ENCODE assay signal across 8 cellular contexts in genomic region chr11:65706303-65706763, GRCh38. TPM values are rescaled to one million over a fixed set of nuclear protein-coding genes. Genes with fewer than 3 reads are reported as not detected.
DNase-seq lines count a peak whose midpoint lies in the region; ATAC-seq and TF ChIP-seq lines count a peak whose summit lies in the region.
"Not testable (repeated sequence)": the region's sequence is repeated elsewhere in the genome, so short reads cannot be mapped to it uniquely, and the experiment has no call there.

No MANE protein-coding gene starts in this region.

- POLR2A ChIA-PET in HCT116 (lab: Charles Lee); WTC11 (lab: Charles Lee): not testable (repeated sequence)

- peak; percentile 61 for TF ChIP-seq RAD21 in HCT116 (IDR thresholded peaks at IDR 0.05; ENCODE audit: low read depth)

- H3K9me3 Mint-ChIP-seq in WTC11; activated naive CD8-positive, alpha-beta T cell treated with anti-CD3 and anti-CD28 coated beads, Interleukin-2, amount 50 U/mL, for 24 hours: not testable (repeated sequence)
- H3K9me3 Mint-ChIP-seq in nephron progenitor cell, result peaks cover 22% of the 10 kb centered on the region

- BruUV-seq in HCT116 (replicated peaks; lab: Mats Ljungman, UMichigan), result not testable (repeated sequence)

- TF ChIP-seq POLR2A in HCT116 (IDR thresholded peaks at IDR 0.05; ENCODE audit: borderline replicate concordance, extremely low read depth, insufficient read depth, insufficient read length), result not testable (repeated sequence)

- not testable (repeated sequence) for H3K79me2 ChIP-seq in HCT116 (ENCODE audit: insufficient read depth, low read length)

- RAD21 ChIA-PET in HCT116 (lab: Charles Lee; ENCODE audit: low non-redundant PET in 1 of 2, low total read pairs in 2 of 2, uncharacterized antibody in 2 of 2, unreplicated experiment in 2 of 2), result not testable (repeated sequence)

- not testable (repeated sequence) for H3K36me3 ChIP-seq in BE2C; HCT116 (ENCODE audit: control insufficient read depth in 1 of 2, insufficient read depth in 2 of 2, low read length in 2 of 2)

- DNase-seq in BE2C, result peak; percentile 77
- peak; percentile 22 for DNase-seq in HCT116 (ENCODE audit: low read depth, low spot score)
- peak; percentile 26 for DNase-seq in NCI-H510A treated with DMSO at 0.1 percent for 48 hours (lab: John Stamatoyannopoulos, UW)
- peak; percentile 87 for DNase-seq in WTC11 (ENCODE audit: low spot score)
- DNase-seq in activated naive CD8-positive, alpha-beta T cell treated with anti-CD3 and anti-CD28 coated beads, Interleukin-2, amount 50 U/mL, for 24 hours, result peak; percentile 80
- peak; percentile 41 for DNase-seq in globus pallidus (ENCODE audit: low spot score)
- DNase-seq in nephron progenitor cell, result peak; percentile 71
- DNase-seq in stimulated activated CD8-positive, alpha-beta memory T cell treated with anti-CD3 and anti-CD28 coated beads, Interleukin-12 subunit alpha, Interleukin-12 subunit beta, amount 100 ng/mL, for 24 hours (ENCODE audit: extremely low read depth), result peak; percentile 42

- not testable (repeated sequence) for H3K9ac ChIP-seq in HCT116 (ENCODE audit: low read length)

- not testable (repeated sequence) for H3K4me3 Mint-ChIP-seq in WTC11, nephron progenitor cell
- peak overlapping the region; percentile 29 for H3K4me3 Mint-ChIP-seq in activated naive CD8-positive, alpha-beta T cell treated with anti-CD3 and anti-CD28 coated beads, Interleukin-2, amount 50 U/mL, for 24 hours

- H3K27ac Mint-ChIP-seq in WTC11; activated naive CD8-positive, alpha-beta T cell treated with anti-CD3 and anti-CD28 coated beads, Interleukin-2, amount 50 U/mL, for 24 hours; nephron progenitor cell: not testable (repeated sequence)

- peaks cover 32% of the 10 kb centered on the region for H3K27me3 ChIP-seq in BE2C
- H3K27me3 ChIP-seq in HCT116 (ENCODE audit: insufficient read depth, low read length), result not testable (repeated sequence)

- H2AFZ ChIP-seq in HCT116 (ENCODE audit: low read depth, low read length, poor library complexity, severe bottlenecking), result not testable (repeated sequence)

- H3K9me3 ChIP-seq in BE2C; HCT116 (ENCODE audit: control insufficient read depth in 1 of 2, insufficient read depth in 1 of 2, low read depth in 1 of 2, low read length in 2 of 2): not testable (repeated sequence)

- H3K4me2 ChIP-seq in HCT116 (ENCODE audit: low read length), result peak overlapping the region; percentile 23; the same call in 1 of the 2 replicates

- peak; percentile 56 for ATAC-seq in HCT116
- ATAC-seq in WTC11; activated naive CD8-positive, alpha-beta T cell treated with anti-CD3 and anti-CD28 coated beads, Interleukin-2, amount 50 U/mL, for 24 hours: not testable (repeated sequence)

- H4K20me1 ChIP-seq in HCT116 (ENCODE audit: insufficient read depth), result not testable (repeated sequence)

- H3K36me3 Mint-ChIP-seq in WTC11; activated naive CD8-positive, alpha-beta T cell treated with anti-CD3 and anti-CD28 coated beads, Interleukin-2, amount 50 U/mL, for 24 hours (ENCODE audit: low read depth); nephron progenitor cell (ENCODE audit: low read depth): not testable (repeated sequence)

- H3K4me3 ChIP-seq in BE2C (ENCODE audit: low read depth, low read length); HCT116 (replicated peaks in 1 of 2; ENCODE audit: low read depth in 1 of 2, low read length in 2 of 2): not testable (repeated sequence)

- not testable (repeated sequence) for H3K9me2 ChIP-seq in HCT116 (ENCODE audit: insufficient read depth)

- peak; percentile 46 for TF ChIP-seq CTCF in BE2C (IDR thresholded peaks at IDR 0.05; ENCODE audit: low read depth, low read length)
- TF ChIP-seq CTCF in HCT116 (IDR thresholded peaks at IDR 0.05 in 2 of 3, conservative IDR thresholded peaks at IDR 0.05 in 1 of 3; ENCODE audit: borderline replicate concordance in 1 of 3, insufficient read depth in 1 of 3, low read depth in 2 of 3, low read length in 2 of 3), result peak; percentile 40 to 73 (median 46); a peak in 5 of 6 replicates
- TF ChIP-seq CTCF in WTC11 (IDR thresholded peaks at IDR 0.05), result peak; percentile 50; the same call in 1 of the 2 replicates
- TF ChIP-seq CTCF in nephron progenitor cell (IDR thresholded peaks at IDR 0.05), result peak; percentile 74

- not testable (repeated sequence) for H3K4me1 ChIP-seq in BE2C
- peaks cover 7 to 19% of the 10 kb centered on the region in 2 experiments; a peak in 3 of 4 replicates for H3K4me1 ChIP-seq in HCT116 (ENCODE audit: control insufficient read depth in 1 of 2, insufficient read depth in 2 of 2, low read length in 2 of 2)

- CTCF ChIA-PET in HCT116 (lab: Charles Lee) (interaction anchor here (0.7 to 2.0 kb wide), 5 partner anchors 14 to 282 kb away, joined by 3 to 9 read pairs (median 4); partner anchors contain the start of genes FIBP, RELA and RNASEH2C), WTC11 (lab: Charles Lee) (interaction anchor here (0.6 to 2.3 kb wide), 16 partner anchors 14 to 606 kb away, joined by 3 to 12 read pairs (median 4); partner anchors contain the start of genes FIBP, MUS81, RELA and RNASEH2C)

- not testable (repeated sequence) for H3K4me1 Mint-ChIP-seq in WTC11, nephron progenitor cell
- H3K4me1 Mint-ChIP-seq in activated naive CD8-positive, alpha-beta T cell treated with anti-CD3 and anti-CD28 coated beads, Interleukin-2, amount 50 U/mL, for 24 hours, result peaks cover 22% of the 10 kb centered on the region

- peaks cover 11% of the 10 kb centered on the region for H3K27me3 Mint-ChIP-seq in WTC11 (ENCODE audit: low read depth)
- H3K27me3 Mint-ChIP-seq in activated naive CD8-positive, alpha-beta T cell treated with anti-CD3 and anti-CD28 coated beads, Interleukin-2, amount 50 U/mL, for 24 hours, result not testable (repeated sequence)
- peaks cover 51% of the 10 kb centered on the region for H3K27me3 Mint-ChIP-seq in nephron progenitor cell (ENCODE audit: low read depth, poor library complexity)

- H3K27ac ChIP-seq in HCT116 (ENCODE audit: low read depth, low read length), result not testable (repeated sequence)

- intact Hi-C loops in HCT116 (cut with micrococcal nuclease), result loop anchor here (1.0 kb wide), 1 partner anchor 283 kb away; no protein-coding TSS in a partner anchor

RNA-seq across cellular contexts. Expression of gene KAT5, which starts 5.7 kb away (rescaled TPM):
- polyA plus RNA-seq in BE2C (2012; ENCODE audit: insufficient read depth, insufficient read length, low read depth), result 105 TPM
- 78.7 TPM for total RNA-seq in HCT116 (2021; ENCODE audit: unreplicated experiment)
- polyA plus RNA-seq in HCT116 (2012), result 65.0 and 76.8 TPM in 2 replicates
- total RNA-seq in WTC11 (2021), result 44.9 to 56.6 TPM (median 46.0 TPM) in 3 replicates

RNA-seq across cellular contexts. Expression of gene RNASEH2C, which starts 14.3 kb away (rescaled TPM):
- 225 TPM for polyA plus RNA-seq in BE2C (2012; ENCODE audit: insufficient read depth, insufficient read length, low read depth)
- total RNA-seq in HCT116 (2021; ENCODE audit: unreplicated experiment), result 28.5 TPM
- polyA plus RNA-seq in HCT116 (2012), result 10.1 and 14.0 TPM in 2 replicates
- total RNA-seq in WTC11 (2021), result 42.1 to 53.0 TPM (median 52.2 TPM) in 3 replicates

RNA-seq across cellular contexts. Expression of gene RELA, which starts 43.6 kb away (rescaled TPM):
- 108 TPM for polyA plus RNA-seq in BE2C (2012; ENCODE audit: insufficient read depth, insufficient read length, low read depth)
- total RNA-seq in HCT116 (2021; ENCODE audit: unreplicated experiment) (78.5 TPM), WTC11 (2021) (26.3 to 35.1 TPM (median 29.0 TPM) in 3 replicates)
- polyA plus RNA-seq in HCT116 (2012), result 95.2 and 115 TPM in 2 replicates

Comparison
In these comparisons a context has a peak if more than half of its experiments do, and no peak if none do; other contexts are left out.
1. DNase-seq: peak in every context shown above with its lines; median percentile 87 in WTC11; 80 in activated naive CD8-positive, alpha-beta T cell treated with anti-CD3 and anti-CD28 coated beads, Interleukin-2, amount 50 U/mL, for 24 hours; 77 in BE2C; 71 in nephron progenitor cell; 42 in stimulated activated CD8-positive, alpha-beta memory T cell treated with anti-CD3 and anti-CD28 coated beads, Interleukin-12 subunit alpha, Interleukin-12 subunit beta, amount 100 ng/mL, for 24 hours; 41 in globus pallidus; 26 in NCI-H510A treated with DMSO at 0.1 percent for 48 hours; 22 in HCT116.